Comparison of ENCODE assay signal across 2 cellular contexts in the genomic region with DNA sequence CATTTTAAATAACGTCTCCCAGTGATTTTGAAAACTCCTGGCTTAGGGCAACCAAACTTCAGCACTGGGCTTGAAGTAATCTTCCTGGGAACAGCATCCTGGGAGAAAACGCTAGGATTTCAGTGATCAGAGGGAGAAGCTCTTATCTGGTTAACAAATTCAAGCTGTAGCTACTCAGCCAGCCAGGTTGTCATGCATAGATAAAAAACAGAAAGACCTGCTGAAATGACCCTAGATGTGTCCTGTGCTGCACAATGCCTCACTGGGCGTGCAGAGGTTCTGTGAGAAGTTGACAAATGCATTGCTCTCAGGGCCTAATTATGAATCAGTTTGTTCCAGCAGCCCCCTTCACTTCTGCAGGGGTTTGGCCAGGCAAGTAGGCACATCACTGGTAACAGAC.
TF ChIP-seq lines count a peak whose summit lies in the region.

No MANE protein-coding gene starts in this region.

TF ChIP-seq in GM23338, 12 proteins besides CTCF, POLR2A, EP300 and RAD21 (continued from another document):
- TF ChIP-seq ZNF331 (CRISPR knock-in tag; IDR thresholded peaks at IDR 0.05; ENCODE audit: low read depth) = no peak
- TF ChIP-seq ZNF114 (CRISPR knock-in tag; IDR thresholded peaks at IDR 0.05) = no peak
TF ChIP-seq in GM23338: peak in this region for 0.

TF ChIP-seq in K562, 482 proteins besides CTCF, POLR2A, EP300 and RAD21 (continued from another document):
- TF ChIP-seq, protein P1, sequence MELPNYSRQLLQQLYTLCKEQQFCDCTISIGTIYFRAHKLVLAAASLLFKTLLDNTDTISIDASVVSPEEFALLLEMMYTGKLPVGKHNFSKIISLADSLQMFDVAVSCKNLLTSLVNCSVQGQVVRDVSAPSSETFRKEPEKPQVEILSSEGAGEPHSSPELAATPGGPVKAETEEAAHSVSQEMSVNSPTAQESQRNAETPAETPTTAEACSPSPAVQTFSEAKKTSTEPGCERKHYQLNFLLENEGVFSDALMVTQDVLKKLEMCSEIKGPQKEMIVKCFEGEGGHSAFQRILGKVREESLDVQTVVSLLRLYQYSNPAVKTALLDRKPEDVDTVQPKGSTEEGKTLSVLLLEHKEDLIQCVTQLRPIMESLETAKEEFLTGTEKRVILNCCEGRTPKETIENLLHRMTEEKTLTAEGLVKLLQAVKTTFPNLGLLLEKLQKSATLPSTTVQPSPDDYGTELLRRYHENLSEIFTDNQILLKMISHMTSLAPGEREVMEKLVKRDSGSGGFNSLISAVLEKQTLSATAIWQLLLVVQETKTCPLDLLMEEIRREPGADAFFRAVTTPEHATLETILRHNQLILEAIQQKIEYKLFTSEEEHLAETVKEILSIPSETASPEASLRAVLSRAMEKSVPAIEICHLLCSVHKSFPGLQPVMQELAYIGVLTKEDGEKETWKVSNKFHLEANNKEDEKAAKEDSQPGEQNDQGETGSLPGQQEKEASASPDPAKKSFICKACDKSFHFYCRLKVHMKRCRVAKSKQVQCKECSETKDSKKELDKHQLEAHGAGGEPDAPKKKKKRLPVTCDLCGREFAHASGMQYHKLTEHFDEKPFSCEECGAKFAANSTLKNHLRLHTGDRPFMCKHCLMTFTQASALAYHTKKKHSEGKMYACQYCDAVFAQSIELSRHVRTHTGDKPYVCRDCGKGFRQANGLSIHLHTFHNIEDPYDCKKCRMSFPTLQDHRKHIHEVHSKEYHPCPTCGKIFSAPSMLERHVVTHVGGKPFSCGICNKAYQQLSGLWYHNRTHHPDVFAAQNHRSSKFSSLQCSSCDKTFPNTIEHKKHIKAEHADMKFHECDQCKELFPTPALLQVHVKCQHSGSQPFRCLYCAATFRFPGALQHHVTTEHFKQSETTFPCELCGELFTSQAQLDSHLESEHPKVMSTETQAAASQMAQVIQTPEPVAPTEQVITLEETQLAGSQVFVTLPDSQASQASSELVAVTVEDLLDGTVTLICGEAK (IDR thresholded peaks at IDR 0.05) = no peak
- TF ChIP-seq, protein P1 (CRISPR knock-in tag; IDR thresholded peaks at IDR 0.05) = no peak
